Comparison of ENCODE assay signal across 1 cellular context in the genomic region with DNA sequence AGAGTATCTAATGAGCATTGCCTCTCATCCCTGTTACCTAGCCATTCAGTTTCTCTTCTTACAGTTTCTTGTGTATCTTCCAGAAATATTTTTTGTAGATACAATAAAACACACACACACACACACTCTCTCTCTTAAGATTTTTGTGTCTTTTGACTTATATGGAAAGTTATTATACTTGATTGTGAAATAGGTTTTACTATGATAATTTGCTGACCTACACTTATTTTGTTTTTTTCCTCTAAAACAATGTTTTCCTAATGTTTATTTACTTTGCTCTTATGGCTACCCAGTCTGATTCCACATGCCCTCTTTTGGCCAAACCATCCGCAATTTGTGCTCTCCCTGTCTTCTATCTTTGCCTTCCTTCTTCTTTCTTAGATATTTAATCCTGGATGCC.
A peak's percentile ranks its signal among the peaks of the same experiment; 100 is the strongest.
TF ChIP-seq lines count a peak whose summit lies in the region.

No MANE protein-coding gene starts in this region.

TF ChIP-seq in IMR-90, 13 proteins besides CTCF, POLR2A, EP300 and RAD21:
- TF ChIP-seq CEBPB (IDR thresholded peaks at IDR 0.05; ENCODE audit: low read depth, low read length) (peak; percentile 60), MAFK (IDR thresholded peaks at IDR 0.05; ENCODE audit: low read depth, low read length) (peak; percentile 86)
- TF ChIP-seq, protein P1, sequence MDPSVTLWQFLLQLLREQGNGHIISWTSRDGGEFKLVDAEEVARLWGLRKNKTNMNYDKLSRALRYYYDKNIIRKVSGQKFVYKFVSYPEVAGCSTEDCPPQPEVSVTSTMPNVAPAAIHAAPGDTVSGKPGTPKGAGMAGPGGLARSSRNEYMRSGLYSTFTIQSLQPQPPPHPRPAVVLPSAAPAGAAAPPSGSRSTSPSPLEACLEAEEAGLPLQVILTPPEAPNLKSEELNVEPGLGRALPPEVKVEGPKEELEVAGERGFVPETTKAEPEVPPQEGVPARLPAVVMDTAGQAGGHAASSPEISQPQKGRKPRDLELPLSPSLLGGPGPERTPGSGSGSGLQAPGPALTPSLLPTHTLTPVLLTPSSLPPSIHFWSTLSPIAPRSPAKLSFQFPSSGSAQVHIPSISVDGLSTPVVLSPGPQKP (IDR thresholded peaks at IDR 0.05; ENCODE audit: borderline replicate concordance, low read depth, low read length), result no peak
